8 cellular contexts compared by ENCODE assay signal in the genomic region with DNA sequence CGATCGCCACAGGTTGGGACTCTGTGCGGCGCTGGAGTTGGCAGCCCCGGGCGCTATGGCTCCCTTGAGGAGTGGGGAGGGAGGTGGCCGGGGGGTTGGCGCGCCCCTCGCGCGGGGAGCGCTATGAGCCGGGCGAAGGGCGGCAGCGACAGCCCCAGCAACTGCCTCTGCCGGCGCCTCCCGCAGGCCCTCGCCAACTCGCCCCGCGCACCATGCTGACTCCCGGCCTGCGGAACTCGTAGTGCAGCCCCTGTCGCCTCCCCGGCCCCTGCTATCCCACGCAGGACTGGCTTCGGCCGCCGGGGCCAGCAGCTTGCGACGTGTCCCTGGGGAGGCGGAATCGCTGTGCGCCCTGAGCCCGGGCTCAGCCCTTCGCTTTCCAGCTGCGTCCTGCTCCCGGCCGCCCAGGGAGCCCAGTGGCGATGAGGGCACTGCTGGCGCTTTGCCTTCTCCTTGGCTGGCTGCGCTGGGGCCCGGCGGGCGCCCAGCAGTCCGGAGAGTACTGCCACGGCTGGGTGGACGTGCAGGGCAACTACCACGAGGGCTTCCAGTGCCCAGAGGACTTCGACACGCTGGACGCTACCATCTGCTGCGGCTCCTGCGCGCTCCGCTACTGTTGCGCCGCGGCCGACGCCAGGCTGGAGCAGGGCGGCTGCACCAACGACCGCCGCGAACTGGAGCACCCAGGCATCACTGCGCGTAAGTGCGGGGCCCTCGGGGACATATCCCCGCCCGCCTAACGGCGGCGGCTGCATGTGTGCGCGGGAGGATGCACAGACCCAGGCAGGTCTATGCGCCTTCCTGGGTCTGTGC. TPM values are rescaled to one million over a fixed set of nuclear protein-coding genes. Genes with fewer than 3 reads are reported as not detected.
DNase-seq lines count a peak whose midpoint lies in the region; ATAC-seq and TF ChIP-seq lines count a peak whose summit lies in the region.

No MANE protein-coding gene starts in this region.

- no peak overlapping the region for H2AK5ac ChIP-seq in IMR-90 (ENCODE audit: low read depth, low read length)

- in situ Hi-C loops in IMR-90 (cut with MboI; ENCODE audit: low sequenced_read_pairs) = no loop called here

- H3K56ac ChIP-seq in IMR-90 (ENCODE audit: extremely low read depth, insufficient read depth, low read length) = no peak overlapping the region

- H2BK120ac ChIP-seq in IMR-90 (ENCODE audit: low read depth, low read length) = peak overlapping the region; percentile 13

- H2BK20ac ChIP-seq in IMR-90 (ENCODE audit: low read depth, low read length) = no peak overlapping the region

- no peak for TF ChIP-seq POLR2A in IMR-90 (IDR thresholded peaks at IDR 0.05; ENCODE audit: low read depth, low read length)

- H3K9me1 ChIP-seq in IMR-90 (ENCODE audit: insufficient read depth, low read length) = no peaks in the 10 kb centered on the region

- H2AFZ ChIP-seq in IMR-90 (replicated peaks; ENCODE audit: low read length, poor library complexity) = peak overlapping the region; percentile 87

- H3K4me1 ChIP-seq in IMR-90 (ENCODE audit: control insufficient read depth, insufficient read depth, low read length) (no peaks in the 10 kb centered on the region), ascending aorta (peaks cover 0 to 12% of the 10 kb centered on the region in 2 donors)

- POLR2A ChIA-PET in IMR-90 (lab: Charles Lee; ENCODE audit: unreplicated experiment) = no interaction called here

- DNase-seq in DMS114 treated with DMSO at 0.1 percent for 48 hours (lab: John Stamatoyannopoulos, UW; ENCODE audit: unreplicated experiment) (peak; percentile 18), IMR-90 (peak; percentile 12), ascending aorta (ENCODE audit: low spot score in 2 of 2) (no peak), iris pigment epithelial cell (ENCODE audit: low read depth) (peak; percentile 31), ureter (ENCODE audit: low spot score) (no peak), EL (no peak)
- DNase-seq in stimulated activated effector memory CD8-positive, alpha-beta T cell treated with anti-CD3 and anti-CD28 coated beads, Interleukin-12 subunit alpha, Interleukin-12 subunit beta, amount 100 ng/mL, for 72 hours (ENCODE audit: low spot score in 2 of 2) = peak in 1 of 2 donors; percentile 56

- TF ChIP-seq RAD21 in IMR-90 (IDR thresholded peaks at IDR 0.05; ENCODE audit: low read length) = no peak

- H3K36me3 ChIP-seq in IMR-90 (ENCODE audit: control insufficient read depth, insufficient read depth, low read length) (peaks cover 16% of the 10 kb centered on the region; the same call in 1 of the 2 replicates), ascending aorta (no peaks in the 10 kb centered on the region)

- peaks cover 31% of the 10 kb centered on the region for H3K4me1 Mint-ChIP-seq in stimulated activated effector memory CD8-positive, alpha-beta T cell treated with anti-CD3 and anti-CD28 coated beads, Interleukin-12 subunit alpha, Interleukin-12 subunit beta, amount 100 ng/mL, for 72 hours

- no peaks in the 10 kb centered on the region for H3K36me3 Mint-ChIP-seq in stimulated activated effector memory CD8-positive, alpha-beta T cell treated with anti-CD3 and anti-CD28 coated beads, Interleukin-12 subunit alpha, Interleukin-12 subunit beta, amount 100 ng/mL, for 72 hours

- H3K27me3 ChIP-seq in IMR-90 (ENCODE audit: control insufficient read depth, insufficient read depth, low read length) = peaks cover 2% of the 10 kb centered on the region; the same call in 1 of the 2 replicates
- no peaks in the 10 kb centered on the region for H3K27me3 ChIP-seq in ascending aorta

- no peak overlapping the region for H2BK5ac ChIP-seq in IMR-90 (ENCODE audit: low read depth, low read length, poor library complexity, severe bottlenecking)

- no peaks in the 10 kb centered on the region for H3K9me3 Mint-ChIP-seq in stimulated activated effector memory CD8-positive, alpha-beta T cell treated with anti-CD3 and anti-CD28 coated beads, Interleukin-12 subunit alpha, Interleukin-12 subunit beta, amount 100 ng/mL, for 72 hours

- intact Hi-C loops in IMR-90 (cut with micrococcal nuclease) (loop anchor here (2.0 kb wide), 2 partner anchors 115 to 121 kb away; no protein-coding TSS in a partner anchor), ascending aorta (cut with DNase I) (loop anchor here (10.0 kb wide), 1 partner anchor 1553 kb away; no protein-coding TSS in a partner anchor)

- H3K27ac ChIP-seq in IMR-90 (ENCODE audit: insufficient read depth, low read length) = peak overlapping the region; percentile 28
- peak overlapping the region in 1 of 2 donors; percentile 20 for H3K27ac ChIP-seq in ascending aorta

- H3K9me3 ChIP-seq in IMR-90 (ENCODE audit: control insufficient read depth, insufficient read depth, low read length) (no peaks in the 10 kb centered on the region), ascending aorta (no peaks in the 10 kb centered on the region)

- H3K4me3 Mint-ChIP-seq in stimulated activated effector memory CD8-positive, alpha-beta T cell treated with anti-CD3 and anti-CD28 coated beads, Interleukin-12 subunit alpha, Interleukin-12 subunit beta, amount 100 ng/mL, for 72 hours = peak overlapping the region; percentile 67

- CTCF ChIA-PET in IMR-90 (lab: Yijun Ruan, JAX) = interaction anchor here (0.6 to 0.7 kb wide), 2 partner anchors 233 to 370 kb away, joined by 3 read pairs; no protein-coding TSS in a partner anchor

- H4K5ac ChIP-seq in IMR-90 (ENCODE audit: low read depth, low read length) = no peak overlapping the region; the same call in 1 of the 2 replicates

- peak overlapping the region; percentile 42 to 51; a peak in 1 of 4 replicates for H4K8ac ChIP-seq in IMR-90 (ENCODE audit: low read depth in 2 of 2, low read length in 2 of 2)

- peak overlapping the region; percentile 65 for H3K4me2 ChIP-seq in IMR-90 (ENCODE audit: low read depth, low read length)

- no peak overlapping the region for H3K27ac Mint-ChIP-seq in stimulated activated effector memory CD8-positive, alpha-beta T cell treated with anti-CD3 and anti-CD28 coated beads, Interleukin-12 subunit alpha, Interleukin-12 subunit beta, amount 100 ng/mL, for 72 hours

- TF ChIP-seq CTCF in IMR-90 (conservative IDR thresholded peaks at IDR 0.05; ENCODE audit: low read depth, low read length) (no peak), ascending aorta (IDR thresholded peaks at IDR 0.05) (peak in 1 of 3 experiments; percentile 9)

- peak overlapping the region; percentile 36; the same call in 1 of the 2 replicates for H3K18ac ChIP-seq in IMR-90 (ENCODE audit: low read depth, low read length)

- no peak overlapping the region for H3K14ac ChIP-seq in IMR-90 (replicated peaks; ENCODE audit: low read depth, low read length)

- no peak overlapping the region for H2AK9ac ChIP-seq in IMR-90 (replicated peaks; ENCODE audit: low read depth, low read length, poor library complexity)

- H3K9ac ChIP-seq in IMR-90 (ENCODE audit: low read depth, low read length) = peak overlapping the region; percentile 80

- H3K4me3 ChIP-seq in IMR-90 (ENCODE audit: insufficient read depth, low read depth, low read length) (peak overlapping the region; percentile 78), ascending aorta (peak overlapping the region; percentile 54 to 63)

- no peaks in the 10 kb centered on the region for H4K20me1 ChIP-seq in IMR-90 (ENCODE audit: insufficient read depth, low read length)

- H3K4ac ChIP-seq in IMR-90 (ENCODE audit: low read depth, low read length) = peak overlapping the region; percentile 30; the same call in 1 of the 2 replicates

- no peak overlapping the region for H2BK15ac ChIP-seq in IMR-90 (ENCODE audit: low read depth, low read length)

- BruUV-seq in IMR-90 (replicated peaks; lab: Mats Ljungman, UMichigan) = no TSS peak

- H3K23ac ChIP-seq in IMR-90 (ENCODE audit: low read depth, low read length) = peak overlapping the region; percentile 47; the same call in 1 of the 2 replicates

- ATAC-seq in GM21390 (IDR thresholded peaks at IDR 0.05; ENCODE audit: unreplicated experiment) = peak; percentile 36
- peak; percentile 53 for ATAC-seq in IMR-90 (ENCODE audit: low read depth)
- peak; percentile 59 for ATAC-seq in stimulated activated effector memory CD8-positive, alpha-beta T cell treated with anti-CD3 and anti-CD28 coated beads, Interleukin-12 subunit alpha, Interleukin-12 subunit beta, amount 100 ng/mL, for 72 hours

- dilution Hi-C loops in IMR-90 (cut with HindIII; ENCODE audit: low sequenced_read_pairs, unreplicated experiment) = no loop called here

- WGBS in IMR-90 (ENCODE audit: extremely low coverage in 2 of 2, insufficient read length in 1 of 2), 2 experiments = 0% methylated on average over 51 of the region's 82 CpGs; no CpG with 5 or more reads in 1 of the 2 experiments

- peak overlapping the region; percentile 43; the same call in 1 of the 2 replicates for H4K91ac ChIP-seq in IMR-90 (ENCODE audit: insufficient read depth, low read depth, low read length)

- peaks cover 0 to 3% of the 10 kb centered on the region in 2 experiments; a peak in 1 of 4 replicates for H3K79me1 ChIP-seq in IMR-90 (ENCODE audit: low read depth in 1 of 2, low read length in 2 of 2)

TF ChIP-seq in IMR-90, 13 proteins besides CTCF, POLR2A, EP300 and RAD21:
- no peak for TF ChIP-seq BHLHE40 (IDR thresholded peaks at IDR 0.05; ENCODE audit: low read depth, low read length)
- no peak for TF ChIP-seq MAFK (IDR thresholded peaks at IDR 0.05; ENCODE audit: low read depth, low read length)
- no peak for TF ChIP-seq MXI1 (IDR thresholded peaks at IDR 0.05; ENCODE audit: borderline replicate concordance, low read depth, low read length)
- no peak for TF ChIP-seq RFX5 (IDR thresholded peaks at IDR 0.05; ENCODE audit: low read depth, low read length)
- no peak for TF ChIP-seq FOS (IDR thresholded peaks at IDR 0.05; ENCODE audit: low read depth, low read length)
- no peak for TF ChIP-seq SMC3 (IDR thresholded peaks at IDR 0.05; ENCODE audit: low read depth, low read length)
- TF ChIP-seq, protein P1, sequence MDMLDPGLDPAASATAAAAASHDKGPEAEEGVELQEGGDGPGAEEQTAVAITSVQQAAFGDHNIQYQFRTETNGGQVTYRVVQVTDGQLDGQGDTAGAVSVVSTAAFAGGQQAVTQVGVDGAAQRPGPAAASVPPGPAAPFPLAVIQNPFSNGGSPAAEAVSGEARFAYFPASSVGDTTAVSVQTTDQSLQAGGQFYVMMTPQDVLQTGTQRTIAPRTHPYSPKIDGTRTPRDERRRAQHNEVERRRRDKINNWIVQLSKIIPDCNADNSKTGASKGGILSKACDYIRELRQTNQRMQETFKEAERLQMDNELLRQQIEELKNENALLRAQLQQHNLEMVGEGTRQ (IDR thresholded peaks at IDR 0.05; ENCODE audit: low read depth, low read length) = no peak

RNA-seq across cellular contexts. Expression of a gene that starts 0.6 kb away (rescaled TPM):
- total RNA-seq in IMR-90 (2012; rRNA removed) (under 0.01 and 0.18 TPM in 2 replicates), ascending aorta (23.6 TPM), ureter (0.31 TPM)
- 0.77 and 0.85 TPM in 2 replicates for polyA plus RNA-seq in IMR-90 (2012; rRNA removed)
- polyA plus RNA-seq in IMR-90 (2012; cell fraction: cytosol; rRNA removed) = 0.10 and 1.1 TPM in 2 replicates
- polyA plus RNA-seq in IMR-90 (2012; cell fraction: nucleus; rRNA removed; ENCODE audit: low replicate concordance) = 0.44 and 0.59 TPM in 2 replicates

Comparison
In these comparisons a context has a peak if more than half of its experiments do, and no peak if none do; other contexts are left out.
1. DNase-seq: peak in DMS114 treated with DMSO at 0.1 percent for 48 hours (single experiment), IMR-90 (single experiment) and iris pigment epithelial cell (single experiment); none in ascending aorta (0 of 2), ureter (single experiment) and EL (single experiment).
2. RNA of a gene that starts 0.6 kb away (total RNA-seq): 23.6 TPM in ascending aorta (single experiment); 0.31 TPM in ureter (single experiment) and under 0.01 to 0.18 TPM in IMR-90; every median in the first group is over 10 times any median in the second.
3. Peak in every context shown above with its lines, with median percentiles within 50 percentile points of each other: ATAC-seq.